Comparison of ENCODE assay signal across 21 cellular contexts in genomic region chr11:35261197-35261596, GRCh38.
A peak's percentile ranks its signal among the peaks of the same experiment; 100 is the strongest.
DNase-seq lines count a peak whose midpoint lies in the region; ATAC-seq and TF ChIP-seq lines count a peak whose summit lies in the region.
"Had no signal": no experiment of that assay in that cellular context is flagged by ENCODE, and none has a peak within 500 bp of the region (broad histone marks: within the 10 kb centered on the region; RNA-seq: fewer than 3 reads in every experiment).

No MANE protein-coding gene starts in this region.

- no peak overlapping the region for H2AK5ac ChIP-seq in IMR-90 (ENCODE audit: low read depth, low read length)

- H3K9me2 ChIP-seq in SK-N-SH = no peaks in the 10 kb centered on the region

- H3K27ac ChIP-seq in IMR-90 (ENCODE audit: insufficient read depth, low read length) (no peak overlapping the region), SK-N-SH (ENCODE audit: low read depth in 2 of 2, low read length in 1 of 2) (peak overlapping the region in 1 of 2 experiments; percentile 76; a peak in 2 of 4 replicates), esophagus muscularis mucosa (replicated peaks in 1 of 4) (peak overlapping the region; percentile 48 to 64 (median 58)), spleen (no peak overlapping the region)
- H3K27ac ChIP-seq: BLaER1, left ventricle myocardium inferior, tibial nerve had no signal

- H3K4me1 ChIP-seq in IMR-90 (ENCODE audit: control insufficient read depth, insufficient read depth, low read length) (peaks cover 3% of the 10 kb centered on the region), SK-N-SH (ENCODE audit: control insufficient read depth in 1 of 2, insufficient read depth in 2 of 2, low read depth in 1 of 2, low read length in 1 of 2) (peaks cover 0 to 6% of the 10 kb centered on the region in 2 experiments; a peak in 3 of 4 replicates), esophagus muscularis mucosa (peaks cover 5 to 48% (median 42%) of the 10 kb centered on the region in 4 donors), skeletal muscle satellite cell (ENCODE audit: control insufficient read depth, insufficient read depth, low read length) (peaks cover 12% of the 10 kb centered on the region), spleen (peaks cover 0 to 22% (median 9%) of the 10 kb centered on the region in 6 donors)
- H3K4me1 ChIP-seq: BLaER1, tibial nerve had no signal

- H3K79me1 ChIP-seq in IMR-90 (ENCODE audit: low read depth in 1 of 2, low read length in 2 of 2) = no peaks in the 10 kb centered on the region

- no peak overlapping the region for H2BK5ac ChIP-seq in IMR-90 (ENCODE audit: low read depth, low read length, poor library complexity, severe bottlenecking)

- no peak overlapping the region for H2AK9ac ChIP-seq in IMR-90 (replicated peaks; ENCODE audit: low read depth, low read length, poor library complexity)

- no peaks in the 10 kb centered on the region for H3K9me3 ChIP-seq in IMR-90 (ENCODE audit: control insufficient read depth, insufficient read depth, low read length)
- H3K9me3 ChIP-seq in SK-N-SH = no peaks in the 10 kb centered on the region
- H3K9me3 ChIP-seq in esophagus muscularis mucosa = no peaks in the 10 kb centered on the region
- H3K9me3 ChIP-seq in skeletal muscle satellite cell (replicated peaks; ENCODE audit: low read length) = no peaks in the 10 kb centered on the region
- H3K9me3 ChIP-seq in spleen = no peaks in the 10 kb centered on the region
- H3K9me3 ChIP-seq: BLaER1, left ventricle myocardium inferior, tibial nerve had no signal

- H3K9ac ChIP-seq in IMR-90 (ENCODE audit: low read depth, low read length) = no peak overlapping the region
- H3K9ac ChIP-seq in SK-N-SH = peak overlapping the region; percentile 52; the same call in 1 of the 2 replicates
- H3K9ac ChIP-seq in skeletal muscle satellite cell (ENCODE audit: low read depth, low read length) = peak overlapping the region; percentile 24
- H3K9ac ChIP-seq: BLaER1 had no signal

- DNase-seq in IMR-90 = no peak
- DNase-seq in SK-N-SH = peak; percentile 20
- no peak for DNase-seq in esophagus muscularis mucosa (ENCODE audit: extremely low spot score)
- no peak for DNase-seq in activated CD8-positive, alpha-beta memory T cell treated with anti-CD3 and anti-CD28 coated beads for 24 hours
- no peak for DNase-seq in NCI-H1417 treated with DMSO at 0.1 percent for 48 hours (lab: John Stamatoyannopoulos, UW)
- DNase-seq in spleen = no peak
- DNase-seq: activated CD4-positive, alpha-beta T cell treated with anti-CD3 and anti-CD28 coated beads, Interleukin-2, amount 50 U/mL, for 4 hours; activated naive CD8-positive, alpha-beta T cell treated with anti-CD3 and anti-CD28 coated beads, Interleukin-2, amount 50 U/mL, for 24 hours; activated T-cell treated with anti-CD3 and anti-CD28 coated beads, Interleukin-2, amount 50 U/mL, for 72 hours; dorsolateral prefrontal cortex; H9; left ventricle myocardium inferior; mesendoderm; NCI-H1092; NCI-H1694 treated with DMSO at 0.1 percent for 48 hours; right cardiac atrium; stimulated activated CD4-positive, alpha-beta T cell treated with anti-CD3 and anti-CD28 coated beads, Interleukin-4, amount 100 ng/mL, for 4 hours; T-helper 17 cell had no signal

- dilution Hi-C loops in IMR-90 (cut with HindIII; ENCODE audit: low sequenced_read_pairs, unreplicated experiment) = no loop called here

- peak overlapping the region; percentile 40; the same call in 1 of the 2 replicates for H2BK20ac ChIP-seq in IMR-90 (ENCODE audit: low read depth, low read length)

- H3K4me3 ChIP-seq in IMR-90 (ENCODE audit: insufficient read depth, low read depth, low read length) (no peak overlapping the region), SK-N-SH (ENCODE audit: low read depth in 2 of 2, low read length in 1 of 2) (no peak overlapping the region), esophagus muscularis mucosa (no peak overlapping the region), skeletal muscle satellite cell (ENCODE audit: low read length) (no peak overlapping the region), spleen (no peak overlapping the region)
- H3K4me3 ChIP-seq: BLaER1, dorsolateral prefrontal cortex, left ventricle myocardium inferior, tibial nerve had no signal

- H2AFZ ChIP-seq in IMR-90 (replicated peaks; ENCODE audit: low read length, poor library complexity) = no peak overlapping the region
- H2AFZ ChIP-seq in SK-N-SH (ENCODE audit: low read depth) = no peak overlapping the region

- intact Hi-C loops in IMR-90 (cut with micrococcal nuclease) = no loop called here
- intact Hi-C loops in esophagus muscularis mucosa (cut with DNase I) = no loop called here
- intact Hi-C loops in spleen (cut with DNase I; ENCODE audit: low total_unique reads) = no loop called here

- H3K79me2 ChIP-seq in SK-N-SH (ENCODE audit: insufficient read depth) = no peaks in the 10 kb centered on the region

- H3K36me3 ChIP-seq in IMR-90 (ENCODE audit: control insufficient read depth, insufficient read depth, low read length) = no peaks in the 10 kb centered on the region; the same call in 1 of the 2 replicates
- H3K36me3 ChIP-seq in SK-N-SH (replicated peaks in 1 of 2; ENCODE audit: control insufficient read depth in 1 of 2, insufficient read depth in 2 of 2, low read length in 1 of 2) = no peaks in the 10 kb centered on the region
- no peaks in the 10 kb centered on the region for H3K36me3 ChIP-seq in esophagus muscularis mucosa
- no peaks in the 10 kb centered on the region for H3K36me3 ChIP-seq in skeletal muscle satellite cell (ENCODE audit: insufficient read depth, low read length)
- H3K36me3 ChIP-seq in spleen = no peaks in the 10 kb centered on the region
- H3K36me3 ChIP-seq: BLaER1, left ventricle myocardium inferior, tibial nerve had no signal

- no peak overlapping the region for H3K56ac ChIP-seq in IMR-90 (ENCODE audit: extremely low read depth, insufficient read depth, low read length)

- peaks cover 8% of the 10 kb centered on the region for H3F3A ChIP-seq in SK-N-SH (replicated peaks; ENCODE audit: insufficient read depth)

- H2BK120ac ChIP-seq in IMR-90 (ENCODE audit: low read depth, low read length) = no peak overlapping the region

- H3K27me3 ChIP-seq in IMR-90 (ENCODE audit: control insufficient read depth, insufficient read depth, low read length) (no peaks in the 10 kb centered on the region), SK-N-SH (ENCODE audit: insufficient read depth) (no peaks in the 10 kb centered on the region), esophagus muscularis mucosa (no peaks in the 10 kb centered on the region), skeletal muscle satellite cell (ENCODE audit: control insufficient read depth, insufficient read depth, low read length) (no peaks in the 10 kb centered on the region), spleen (replicated peaks in 1 of 7) (no peaks in the 10 kb centered on the region)
- H3K27me3 ChIP-seq: BLaER1, dorsolateral prefrontal cortex, tibial nerve had no signal

- no peak for ATAC-seq in IMR-90 (ENCODE audit: low read depth)
- ATAC-seq: activated naive CD8-positive, alpha-beta T cell treated with anti-CD3 and anti-CD28 coated beads, Interleukin-2, amount 50 U/mL, for 24 hours; activated T-cell treated with anti-CD3 and anti-CD28 coated beads, Interleukin-2, amount 50 U/mL, for 72 hours; T-helper 17 cell had no signal

- no peak overlapping the region for H3K14ac ChIP-seq in IMR-90 (replicated peaks; ENCODE audit: low read depth, low read length)

- H4K20me1 ChIP-seq in IMR-90 (ENCODE audit: insufficient read depth, low read length) (no peaks in the 10 kb centered on the region), SK-N-SH (ENCODE audit: insufficient read depth) (no peaks in the 10 kb centered on the region)
- H4K20me1 ChIP-seq: BLaER1 had no signal

- TF ChIP-seq POLR2A in IMR-90 (IDR thresholded peaks at IDR 0.05; ENCODE audit: low read depth, low read length) (no peak), esophagus muscularis mucosa (IDR thresholded peaks at IDR 0.05; ENCODE audit: low read depth) (no peak), spleen (IDR thresholded peaks at IDR 0.05) (no peak)

- H3K4ac ChIP-seq in IMR-90 (ENCODE audit: low read depth, low read length) = no peak overlapping the region

- no peak overlapping the region for H3K23ac ChIP-seq in IMR-90 (ENCODE audit: low read depth, low read length)

- H3K4me2 ChIP-seq in IMR-90 (ENCODE audit: low read depth, low read length) (no peak overlapping the region), SK-N-SH (peak overlapping the region; percentile 17; the same call in 1 of the 2 replicates), skeletal muscle satellite cell (ENCODE audit: low read length) (peak overlapping the region; percentile 22)
- H3K4me2 ChIP-seq: BLaER1 had no signal

- H4K8ac ChIP-seq in IMR-90 (ENCODE audit: low read depth in 2 of 2, low read length in 2 of 2) = no peak overlapping the region

- no CpG with 5 or more reads among the region's 1 CpG for WGBS in IMR-90 (ENCODE audit: extremely low coverage in 2 of 2, insufficient read length in 1 of 2), 2 experiments
- 58% methylated on average over 1 of the region's 1 CpG for WGBS in SK-N-SH (ENCODE audit: low lambda C conversion rate)
- WGBS in esophagus muscularis mucosa = 73% methylated on average over 1 of the region's 1 CpG
- 86 to 95% (median 94%) methylated on average over 1 of the region's 1 CpG for WGBS in spleen, 5 donors

- POLR2A ChIA-PET in IMR-90 (lab: Charles Lee; ENCODE audit: unreplicated experiment) = no interaction called here
- POLR2A ChIA-PET in SK-N-SH (lab: Yijun Ruan, JAX) = no interaction called here

- TF ChIP-seq EP300 in SK-N-SH (IDR thresholded peaks at IDR 0.05; ENCODE audit: borderline replicate concordance in 1 of 2, low read depth in 1 of 2, low read length in 1 of 2) (no peak), esophagus muscularis mucosa (IDR thresholded peaks at IDR 0.05) (no peak)

- no peak overlapping the region for H4K91ac ChIP-seq in IMR-90 (ENCODE audit: insufficient read depth, low read depth, low read length)

- 0 out of 3 replicates have a peak overlapping the region, but pooled peaks have one; percentile 24 for H2BK15ac ChIP-seq in IMR-90 (ENCODE audit: low read depth, low read length)

- TF ChIP-seq CTCF in IMR-90 (conservative IDR thresholded peaks at IDR 0.05; ENCODE audit: low read depth, low read length) (no peak), SK-N-SH (IDR thresholded peaks at IDR 0.05) (no peak), esophagus muscularis mucosa (IDR thresholded peaks at IDR 0.05) (no peak), spleen (IDR thresholded peaks at IDR 0.05 in 8 of 11, conservative IDR thresholded peaks at IDR 0.05 in 3 of 11) (no peak)

- no TSS peak for BruUV-seq in IMR-90 (replicated peaks; lab: Mats Ljungman, UMichigan)

- peak overlapping the region; percentile 60; the same call in 1 of the 2 replicates for H3K18ac ChIP-seq in IMR-90 (ENCODE audit: low read depth, low read length)

- peaks cover 2% of the 10 kb centered on the region; the same call in 1 of the 2 replicates for H3K9me1 ChIP-seq in IMR-90 (ENCODE audit: insufficient read depth, low read length)

- H4K5ac ChIP-seq in IMR-90 (ENCODE audit: low read depth, low read length) = no peak overlapping the region

- CTCF ChIA-PET in IMR-90 (lab: Yijun Ruan, JAX) (no interaction called here), SK-N-SH (lab: Yijun Ruan, JAX) (interaction anchor here (0.6 to 2.9 kb wide), 11 partner anchors 15 to 335 kb away, joined by 3 to 11 read pairs (median 5); no protein-coding TSS in a partner anchor)

- in situ Hi-C loops in IMR-90 (cut with MboI; ENCODE audit: low sequenced_read_pairs) = no loop called here

- TF ChIP-seq RAD21 in IMR-90 (IDR thresholded peaks at IDR 0.05; ENCODE audit: low read length) (no peak), SK-N-SH (IDR thresholded peaks at IDR 0.05; ENCODE audit: low read length) (peak; percentile 53)

Comparison
In these comparisons a context has a peak if more than half of its experiments do, and no peak if none do; other contexts are left out.
1. H3K27ac ChIP-seq: peak in esophagus muscularis mucosa (4 of 4); none in IMR-90 (single experiment) and spleen (0 of 8).